8 cellular contexts compared by ENCODE assay signal in the genomic region with DNA sequence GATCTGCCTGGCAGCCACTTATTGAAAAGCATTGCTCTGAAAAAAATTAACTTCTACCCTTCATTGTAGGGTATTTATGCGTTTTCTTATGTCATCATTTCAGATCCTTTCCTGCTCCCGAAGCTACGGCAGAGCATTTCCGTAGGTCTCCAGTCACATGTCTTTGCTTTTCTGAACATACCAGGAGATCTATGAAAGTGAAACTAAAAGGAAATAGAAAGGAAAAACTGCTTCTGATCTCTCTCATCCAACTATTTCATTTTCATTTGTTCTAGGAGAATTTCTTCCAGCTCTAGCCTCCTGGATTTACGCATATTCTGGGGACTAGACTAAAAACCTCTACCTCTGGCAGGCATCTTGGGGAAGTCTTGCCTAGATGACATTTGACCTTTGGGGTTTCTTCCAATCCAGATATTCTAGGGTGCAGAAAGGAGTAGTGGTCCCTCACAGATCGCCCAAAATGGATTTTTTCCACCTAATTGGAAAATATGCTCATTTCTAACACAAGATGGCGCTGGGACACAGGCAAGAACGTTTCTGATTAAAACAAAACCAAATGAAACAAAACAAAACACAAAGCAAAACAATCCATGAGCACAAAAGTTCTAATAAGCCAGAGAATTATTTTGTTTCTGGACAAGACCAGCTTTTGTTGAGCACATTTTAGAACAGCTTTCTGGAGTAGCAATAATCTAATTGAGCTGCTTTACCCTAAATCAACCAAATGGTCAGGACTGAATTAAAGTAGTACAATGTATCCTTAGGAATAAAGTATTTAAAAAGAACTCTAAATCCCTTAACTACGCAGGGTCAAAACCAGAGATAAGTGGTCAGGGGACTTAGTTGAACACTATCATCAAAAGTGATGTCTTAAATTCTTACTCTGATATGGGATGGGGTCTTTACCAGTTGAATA. TPM values are rescaled to one million over a fixed set of nuclear protein-coding genes. Genes with fewer than 3 reads are reported as not detected.
DNase-seq lines count a peak whose midpoint lies in the region; ATAC-seq and TF ChIP-seq lines count a peak whose summit lies in the region.

No MANE protein-coding gene starts in this region.

- peak overlapping the region; percentile 85 for H3K4me2 ChIP-seq in osteoblast (ENCODE audit: insufficient read depth, low read length)

- no peaks in the 10 kb centered on the region for H3K36me3 ChIP-seq in osteoblast (ENCODE audit: insufficient read depth, low read length)

- no peaks in the 10 kb centered on the region for H3K9me3 ChIP-seq in osteoblast (ENCODE audit: low read depth, low read length)

- H3K36me3 Mint-ChIP-seq in activated CD4-positive, alpha-beta memory T cell treated with anti-CD3 and anti-CD28 coated beads, Interleukin-2, amount 10 ng/mL, durations not matched to agents 7 days and 5 days (ENCODE audit: low read depth) = no peaks in the 10 kb centered on the region

- H3K79me2 ChIP-seq in osteoblast (ENCODE audit: insufficient read depth, low read length) = no peaks in the 10 kb centered on the region

- no peak overlapping the region for H3K4me3 Mint-ChIP-seq in activated CD4-positive, alpha-beta memory T cell treated with anti-CD3 and anti-CD28 coated beads, Interleukin-2, amount 10 ng/mL, durations not matched to agents 7 days and 5 days

- H3K4me1 ChIP-seq in osteoblast (ENCODE audit: insufficient read depth, low read length) = no peaks in the 10 kb centered on the region

- H3K27ac ChIP-seq in osteoblast (ENCODE audit: low read depth, low read length) = peak overlapping the region; percentile 38

- H3K27ac Mint-ChIP-seq in activated CD4-positive, alpha-beta memory T cell treated with anti-CD3 and anti-CD28 coated beads, Interleukin-2, amount 10 ng/mL, durations not matched to agents 7 days and 5 days = no peak overlapping the region

- POLR2A ChIA-PET in activated CD4-positive, alpha-beta memory T cell treated with anti-CD3 and anti-CD28 coated beads, Interleukin-2, amount 10 ng/mL, durations not matched to agents 7 days and 5 days (lab: Charles Lee) = interaction anchor here (0.7 to 4.6 kb wide), 13 partner anchors 9 to 407 kb away, joined by 3 to 34 read pairs (median 3); a partner anchor contains a TSS

- H2AFZ ChIP-seq in osteoblast (ENCODE audit: low read length) = peak overlapping the region; percentile 80

- peak; percentile 54 for TF ChIP-seq CTCF in NB4 (IDR thresholded peaks at IDR 0.05; ENCODE audit: low read depth, low read length)
- peak; percentile 69 for TF ChIP-seq CTCF in foreskin fibroblast (IDR thresholded peaks at IDR 0.05; ENCODE audit: low read depth, low read length)
- TF ChIP-seq CTCF in osteoblast (IDR thresholded peaks at IDR 0.05; ENCODE audit: extremely low read depth, low read depth, low read length) = peak; percentile 85

- no peaks in the 10 kb centered on the region for H4K20me1 ChIP-seq in osteoblast (ENCODE audit: insufficient read depth, low read length)

- H3K27me3 Mint-ChIP-seq in activated CD4-positive, alpha-beta memory T cell treated with anti-CD3 and anti-CD28 coated beads, Interleukin-2, amount 10 ng/mL, durations not matched to agents 7 days and 5 days = peaks cover 9% of the 10 kb centered on the region

- H3K4me1 Mint-ChIP-seq in activated CD4-positive, alpha-beta memory T cell treated with anti-CD3 and anti-CD28 coated beads, Interleukin-2, amount 10 ng/mL, durations not matched to agents 7 days and 5 days = peaks cover 10% of the 10 kb centered on the region

- no peak for TF ChIP-seq POLR2A in NB4 (IDR thresholded peaks at IDR 0.05; ENCODE audit: extremely low read depth, insufficient read length)

- CTCF ChIA-PET in activated CD4-positive, alpha-beta memory T cell treated with anti-CD3 and anti-CD28 coated beads, Interleukin-2, amount 10 ng/mL, durations not matched to agents 7 days and 5 days (lab: Charles Lee) = interaction anchor here (0.6 to 7.1 kb wide), 34 partner anchors 8 to 473 kb away, joined by 3 to 125 read pairs (median 5); a partner anchor contains a TSS

- no peaks in the 10 kb centered on the region for H3K9me3 Mint-ChIP-seq in activated CD4-positive, alpha-beta memory T cell treated with anti-CD3 and anti-CD28 coated beads, Interleukin-2, amount 10 ng/mL, durations not matched to agents 7 days and 5 days

- DNase-seq in Right ventricle myocardium inferior (ENCODE audit: missing footprints) = no peak
- no peak for DNase-seq in cardiac septum (ENCODE audit: low spot score)
- DNase-seq in NB4 (ENCODE audit: low read depth) = peak; percentile 59
- DNase-seq in activated CD4-positive, alpha-beta memory T cell treated with anti-CD3 and anti-CD28 coated beads, Interleukin-2, amount 10 ng/mL, durations not matched to agents 7 days and 5 days = peak; percentile 45
- peak; percentile 30 to 72 for DNase-seq in foreskin fibroblast
- peak; percentile 3 for DNase-seq in osteoblast (ENCODE audit: insufficient read length, low spot score, missing footprints)

- H3K4me3 ChIP-seq in NB4 (ENCODE audit: low read depth, low read length) = no peak overlapping the region
- peak overlapping the region; percentile 58 to 66 for H3K4me3 ChIP-seq in foreskin fibroblast (ENCODE audit: low read depth in 1 of 2, low read length in 2 of 2)
- peak overlapping the region; percentile 71 for H3K4me3 ChIP-seq in osteoblast (ENCODE audit: insufficient read depth, low read length)

- intact Hi-C loops in Right ventricle myocardium inferior (cut with DNase I) = loop anchor here (1.0 to 2.0 kb wide), 2 partner anchors 151 to 392 kb away; no protein-coding TSS in a partner anchor
- intact Hi-C loops in cardiac septum (cut with DNase I) = loop anchor here (2.0 to 10.0 kb wide), 3 partner anchors 152 to 639 kb away; no protein-coding TSS in a partner anchor

- ATAC-seq in Right ventricle myocardium inferior (peak; percentile 39), HG03135 (IDR thresholded peaks at IDR 0.05; ENCODE audit: unreplicated experiment) (no peak), HG02970 (IDR thresholded peaks at IDR 0.05; ENCODE audit: low FRiP score, unreplicated experiment) (no peak)

- peaks cover 21% of the 10 kb centered on the region for H3K27me3 ChIP-seq in osteoblast (ENCODE audit: insufficient read depth, low read length)

RNA-seq across cellular contexts. Expression of a gene that starts 12.2 kb away (rescaled TPM):
- total RNA-seq in Right ventricle myocardium inferior = 5.5 TPM
- 6.8 TPM for total RNA-seq in cardiac septum
- 10 to 100 TPM; 26.8 to 28.6 TPM for total RNA-seq in activated CD4-positive, alpha-beta memory T cell treated with anti-CD3 and anti-CD28 coated beads, Interleukin-2, amount 10 ng/mL, durations not matched to agents 7 days and 5 days
- total RNA-seq in osteoblast = 9.4 and 10.3 TPM in 2 replicates

Comparison
In these comparisons a context has a peak if more than half of its experiments do, and no peak if none do; other contexts are left out.
1. DNase-seq: peak in NB4 (single experiment), activated CD4-positive, alpha-beta memory T cell treated with anti-CD3 and anti-CD28 coated beads, Interleukin-2, amount 10 ng/mL, durations not matched to agents 7 days and 5 days (single experiment), foreskin fibroblast (2 of 2) and osteoblast (single experiment); none in Right ventricle myocardium inferior (single experiment) and cardiac septum (single experiment).
2. Peak in every context shown above with its lines, with median percentiles within 50 percentile points of each other: CTCF ChIP-seq.